Comparison of ENCODE assay signal across 8 cellular contexts in the genomic region with DNA sequence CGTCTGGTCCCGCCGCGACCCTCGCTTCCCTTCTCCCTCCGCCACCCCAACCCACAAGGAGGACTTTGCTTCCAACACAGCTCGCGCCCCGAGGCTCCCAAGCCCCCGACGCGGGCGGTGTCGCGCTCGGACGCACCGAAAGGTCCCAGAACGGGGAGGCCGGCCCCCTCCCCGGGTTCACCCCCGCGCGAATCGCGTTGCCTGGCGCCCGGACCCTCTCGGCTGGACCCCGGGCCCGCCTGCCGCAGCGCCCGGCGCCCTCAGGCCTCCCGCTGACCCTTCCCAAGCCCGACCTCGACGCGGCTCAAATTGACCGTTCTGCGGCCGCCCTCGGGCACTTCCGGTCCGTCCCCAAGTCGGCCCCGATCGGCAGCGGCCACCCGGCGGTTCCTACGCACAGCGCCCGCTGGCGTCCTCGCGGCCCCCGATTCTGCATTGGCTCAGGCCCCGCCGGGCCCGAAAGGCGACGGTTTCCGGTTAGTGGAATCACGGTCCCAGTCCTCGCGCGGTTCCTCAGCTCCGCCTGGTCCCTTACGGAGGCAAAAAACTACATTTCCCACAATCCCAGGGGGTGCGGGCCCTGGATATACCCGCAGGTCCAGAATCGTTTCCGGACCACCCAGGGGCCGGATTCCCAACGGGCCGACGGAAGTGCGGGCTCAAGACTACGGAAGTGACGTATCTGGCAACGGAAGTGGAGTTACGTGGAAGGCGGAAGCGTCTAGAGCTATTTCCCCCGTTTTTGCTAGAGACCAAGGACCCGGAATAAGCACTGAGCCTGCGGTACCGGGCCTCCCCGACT. TPM values are rescaled to one million over a fixed set of nuclear protein-coding genes. Genes with fewer than 3 reads are reported as not detected.
DNase-seq lines count a peak whose midpoint lies in the region; ATAC-seq and TF ChIP-seq lines count a peak whose summit lies in the region.

A gene (minus strand): TSS at position 347 of the 802 bp plus-strand sequence. CDS start 451 bp downstream, outside the sequence.

- peaks cover 12% of the 10 kb centered on the region for H3K36me3 Mint-ChIP-seq in activated CD4-positive, alpha-beta T cell treated with anti-CD3 and anti-CD28 coated beads, Interleukin-2, amount 10 ng/mL, durations not matched to agents 7 days and 5 days (ENCODE audit: low read depth)

- H3K27ac ChIP-seq in C4-2B (peak within 1 kb of the TSS; percentile 96), coronary artery (peak within 1 kb of the TSS; percentile 85 to 97)

- TF ChIP-seq CTCF in C4-2B (conservative IDR thresholded peaks at IDR 0.05) = no peak
- TF ChIP-seq CTCF in coronary artery (IDR thresholded peaks at IDR 0.05) = no peak

- intact Hi-C loops in left colon (cut with DNase I, micrococcal nuclease) = no loop called here

- peak; percentile 98 for DNase-seq in NCI-H69 (lab: John Stamatoyannopoulos, UW)
- peak; percentile 98 for DNase-seq in activated CD4-positive, alpha-beta T cell treated with anti-CD3 and anti-CD28 coated beads, Interleukin-2, amount 10 ng/mL, durations not matched to agents 7 days and 5 days
- DNase-seq in coronary artery (ENCODE audit: low spot score) = peak; percentile 100
- peak; percentile 97 to 99 for DNase-seq in left colon
- peak; percentile 98 for DNase-seq in stimulated activated CD4-positive, alpha-beta T cell treated with anti-CD3 and anti-CD28 coated beads, Interleukin-1b, Interleukin-23, amount 100 ng/mL, for 48 hours

- H3K9me3 Mint-ChIP-seq in activated CD4-positive, alpha-beta T cell treated with anti-CD3 and anti-CD28 coated beads, Interleukin-2, amount 10 ng/mL, durations not matched to agents 7 days and 5 days = no peaks in the 10 kb centered on the region

- peak within 1 kb of the TSS; percentile 97 for H3K27ac Mint-ChIP-seq in activated CD4-positive, alpha-beta T cell treated with anti-CD3 and anti-CD28 coated beads, Interleukin-2, amount 10 ng/mL, durations not matched to agents 7 days and 5 days

- no peaks in the 10 kb centered on the region for H3K27me3 Mint-ChIP-seq in activated CD4-positive, alpha-beta T cell treated with anti-CD3 and anti-CD28 coated beads, Interleukin-2, amount 10 ng/mL, durations not matched to agents 7 days and 5 days

- CTCF ChIA-PET in activated CD4-positive, alpha-beta T cell treated with anti-CD3 and anti-CD28 coated beads, Interleukin-2, amount 10 ng/mL, durations not matched to agents 7 days and 5 days (lab: Charles Lee) = interaction anchor here (0.8 to 1.7 kb wide), 13 partner anchors 12 to 252 kb away, joined by 3 to 9 read pairs (median 4); a partner anchor contains a TSS

- peaks cover 47% of the 10 kb centered on the region for H3K4me1 Mint-ChIP-seq in activated CD4-positive, alpha-beta T cell treated with anti-CD3 and anti-CD28 coated beads, Interleukin-2, amount 10 ng/mL, durations not matched to agents 7 days and 5 days

- POLR2A ChIA-PET in activated CD4-positive, alpha-beta T cell treated with anti-CD3 and anti-CD28 coated beads, Interleukin-2, amount 10 ng/mL, durations not matched to agents 7 days and 5 days (lab: Charles Lee) = interaction anchor here (0.8 to 0.9 kb wide), 2 partner anchors 24 to 70 kb away, joined by 3 to 4 read pairs; a partner anchor contains a TSS

- H3K4me3 ChIP-seq in coronary artery = peak within 1 kb of the TSS; percentile 100

- ATAC-seq in GM19328 (IDR thresholded peaks at IDR 0.05; ENCODE audit: unreplicated experiment) = peak; percentile 87
- ATAC-seq in HG03520 (IDR thresholded peaks at IDR 0.05; ENCODE audit: unreplicated experiment) = peak; percentile 82
- ATAC-seq in left colon = peak; percentile 90

- peak within 1 kb of the TSS; percentile 88 for H3K4me3 Mint-ChIP-seq in activated CD4-positive, alpha-beta T cell treated with anti-CD3 and anti-CD28 coated beads, Interleukin-2, amount 10 ng/mL, durations not matched to agents 7 days and 5 days

RNA-seq across cellular contexts. Expression of the gene that starts here (rescaled TPM):
- total RNA-seq in activated CD4-positive, alpha-beta T cell treated with anti-CD3 and anti-CD28 coated beads, Interleukin-2, amount 10 ng/mL, durations not matched to agents 7 days and 5 days = 100 to 1,000 TPM; 101 to 125 TPM
- 100 to 1,000 TPM; 175 to 212 TPM for total RNA-seq in left colon

Comparison
In these comparisons a context has a peak if more than half of its experiments do, and no peak if none do; other contexts are left out.
1. Peak in every context shown above with its lines: DNase-seq, ATAC-seq, H3K4me3 ChIP-seq and H3K27ac ChIP-seq.